Comparison of ENCODE assay signal across 13 cellular contexts in genomic region chr15:96052572-96053038, GRCh38.
DNase-seq lines count a peak whose midpoint lies in the region; ATAC-seq, FAIRE-seq and TF ChIP-seq lines count a peak whose summit lies in the region.
"Had no signal": no experiment of that assay in that cellular context is flagged by ENCODE, and none has a peak within 500 bp of the region (broad histone marks: within the 10 kb centered on the region; RNA-seq: fewer than 3 reads in every experiment).

No MANE protein-coding gene starts in this region.

- peaks cover 17 to 25% of the 10 kb centered on the region in 2 experiments; a peak in 3 of 4 replicates for H3K4me1 ChIP-seq in HCT116 (ENCODE audit: control insufficient read depth in 1 of 2, insufficient read depth in 2 of 2, low read length in 2 of 2)
- H3K4me1 ChIP-seq in iPS-15b (ENCODE audit: control insufficient read depth, insufficient read depth, low read length): peaks cover 9% of the 10 kb centered on the region
- peaks cover 5% of the 10 kb centered on the region for H3K4me1 ChIP-seq in rectal smooth muscle tissue (ENCODE audit: control insufficient read depth, insufficient read depth, low read length)

- no peak for TF ChIP-seq CTCF in HCT116 (IDR thresholded peaks at IDR 0.05 in 2 of 3, conservative IDR thresholded peaks at IDR 0.05 in 1 of 3; ENCODE audit: borderline replicate concordance in 1 of 3, insufficient read depth in 1 of 3, low read depth in 2 of 3, low read length in 2 of 3)
- no peak for TF ChIP-seq CTCF in astrocyte of the spinal cord (IDR thresholded peaks at IDR 0.05; ENCODE audit: low read depth, low read length)

- TF ChIP-seq RAD21 in HCT116 (IDR thresholded peaks at IDR 0.05; ENCODE audit: low read depth): no peak

- no TSS peak for BruUV-seq in HCT116 (replicated peaks; lab: Mats Ljungman, UMichigan)

- H3K36me3 ChIP-seq in HCT116 (ENCODE audit: control insufficient read depth in 1 of 2, insufficient read depth in 2 of 2, low read length in 2 of 2) (no peaks in the 10 kb centered on the region), iPS-15b (ENCODE audit: control insufficient read depth, insufficient read depth, low read length) (no peaks in the 10 kb centered on the region), rectal smooth muscle tissue (ENCODE audit: control insufficient read depth, insufficient read depth, low read length) (no peaks in the 10 kb centered on the region)

- CTCF ChIA-PET in HCT116 (lab: Charles Lee): interaction anchor here (1.5 to 1.6 kb wide), 2 partner anchors 9 to 275 kb away, joined by 4 to 5 read pairs; no protein-coding TSS in a partner anchor

- no peaks in the 10 kb centered on the region for H3K9me2 ChIP-seq in HCT116 (ENCODE audit: insufficient read depth)

- H3K4me2 ChIP-seq in HCT116 (ENCODE audit: low read length): peak overlapping the region; percentile 64

- H3K79me2 ChIP-seq in HCT116 (ENCODE audit: insufficient read depth, low read length): no peaks in the 10 kb centered on the region

- H3K27ac ChIP-seq in HCT116 (ENCODE audit: low read depth, low read length) (peak overlapping the region; percentile 20; the same call in 1 of the 2 replicates), rectal smooth muscle tissue (ENCODE audit: low read depth, low read length) (no peak overlapping the region)

- peak overlapping the region; percentile 94 for H2AFZ ChIP-seq in HCT116 (ENCODE audit: low read depth, low read length, poor library complexity, severe bottlenecking)

- no peak for FAIRE-seq in GM12892 (lab: Jason Lieb, UNC)
- FAIRE-seq: endothelial cell of umbilical vein had no signal

- H3K9ac ChIP-seq in HCT116 (ENCODE audit: low read length) (peak overlapping the region; percentile 29), iPS-15b (ENCODE audit: low read depth, low read length) (no peak overlapping the region), rectal smooth muscle tissue (ENCODE audit: low read length) (no peak overlapping the region)

- in situ Hi-C loops in astrocyte of the spinal cord (cut with HindIII; ENCODE audit: low sequenced_read_pairs): no loop called here

- DNase-seq in HCT116 (ENCODE audit: low read depth, low spot score) (no peak), astrocyte of the spinal cord (ENCODE audit: low read depth, low spot score) (no peak), cerebellar cortex (ENCODE audit: low spot score) (no peak), GM12892 (ENCODE audit: insufficient read length) (no peak)
- DNase-seq: DND-41, IMR-90, NCI-H226 had no signal

- TF ChIP-seq POLR2A in HCT116 (IDR thresholded peaks at IDR 0.05; ENCODE audit: borderline replicate concordance, extremely low read depth, insufficient read depth, insufficient read length) (no peak), GM12892 (IDR thresholded peaks at IDR 0.05; ENCODE audit: low read depth, low read length) (no peak)

- H3K9me3 ChIP-seq in HCT116 (ENCODE audit: control insufficient read depth in 1 of 2, insufficient read depth in 1 of 2, low read depth in 1 of 2, low read length in 2 of 2) (no peaks in the 10 kb centered on the region), iPS-15b (ENCODE audit: control insufficient read depth, insufficient read depth, low read length) (no peaks in the 10 kb centered on the region)

- ATAC-seq in HCT116 (peak; percentile 69), HG03520 (IDR thresholded peaks at IDR 0.05; ENCODE audit: unreplicated experiment) (no peak), HG03521 (IDR thresholded peaks at IDR 0.05; ENCODE audit: unreplicated experiment) (no peak)
- ATAC-seq: activated T-cell treated with anti-CD3 and anti-CD28 coated beads, Interleukin-2, amount 50 U/mL, for 72 hours had no signal

- POLR2A ChIA-PET in HCT116 (lab: Charles Lee): no interaction called here

- no peaks in the 10 kb centered on the region for H3K27me3 ChIP-seq in HCT116 (ENCODE audit: insufficient read depth, low read length)
- peaks cover 83% of the 10 kb centered on the region for H3K27me3 ChIP-seq in iPS-15b (ENCODE audit: control insufficient read depth, insufficient read depth, low read length)
- H3K27me3 ChIP-seq in rectal smooth muscle tissue (ENCODE audit: control insufficient read depth, insufficient read depth, low read length): no peaks in the 10 kb centered on the region

- intact Hi-C loops in HCT116 (cut with micrococcal nuclease): loop anchor here (5.0 kb wide), 1 partner anchor 275 kb away; no protein-coding TSS in a partner anchor

- RAD21 ChIA-PET in HCT116 (lab: Charles Lee; ENCODE audit: low non-redundant PET in 1 of 2, low total read pairs in 2 of 2, uncharacterized antibody in 2 of 2, unreplicated experiment in 2 of 2): interaction anchor here in 1 of 2 experiments (0.7 kb wide), 1 partner anchor 274 kb away, joined by 4 read pairs; no protein-coding TSS in a partner anchor

- H3K4me3 ChIP-seq in HCT116 (replicated peaks in 1 of 2; ENCODE audit: low read depth in 1 of 2, low read length in 2 of 2) (peak overlapping the region; percentile 19 to 39), astrocyte of the spinal cord (ENCODE audit: low read depth, low read length) (peak overlapping the region; percentile 24), iPS-15b (ENCODE audit: low read depth, low read length) (peak overlapping the region; percentile 48), rectal smooth muscle tissue (ENCODE audit: low read length) (peak overlapping the region; percentile 38)

- H4K20me1 ChIP-seq in HCT116 (ENCODE audit: insufficient read depth): no peaks in the 10 kb centered on the region

TF ChIP-seq in HCT116, 20 proteins besides CTCF, POLR2A, EP300 and RAD21:
- TF ChIP-seq MAX (IDR thresholded peaks at IDR 0.05): no peak
- no peak for TF ChIP-seq SP1 (IDR thresholded peaks at IDR 0.05; ENCODE audit: low read depth)
- TF ChIP-seq POLR2AphosphoS5 (IDR thresholded peaks at IDR 0.05; ENCODE audit: low read depth, low read length): no peak
- no peak for TF ChIP-seq SIN3A (IDR thresholded peaks at IDR 0.05; ENCODE audit: low read depth)
- TF ChIP-seq REST (IDR thresholded peaks at IDR 0.05; ENCODE audit: low read depth): no peak
TF ChIP-seq in HCT116: peak in this region for 0.
